ENCODE assay signal across 8 cellular contexts in genomic region chr12:6335451-6336078, GRCh38. TPM values are rescaled to one million over a fixed set of nuclear protein-coding genes. Genes with fewer than 3 reads are reported as not detected.
DNase-seq lines count a peak whose midpoint lies in the region; ATAC-seq lines count a peak whose summit lies in the region.

No MANE protein-coding gene starts in this region.

- ATAC-seq in GM21717 (IDR thresholded peaks at IDR 0.05; ENCODE audit: unreplicated experiment) = peak; percentile 62

- H3K27ac ChIP-seq in effector memory CD4-positive, alpha-beta T cell (ENCODE audit: insufficient read depth, low read length, poor library complexity, severe bottlenecking) = peak overlapping the region; percentile 83

- DNase-seq in Daoy (ENCODE audit: low read depth) (peak; percentile 96), M059J (ENCODE audit: low read depth) (peak; percentile 86), midbrain (lab: John Stamatoyannopoulos, UW) (peak; percentile 45), NCI-H524 treated with DMSO at 0.1 percent for 48 hours (lab: John Stamatoyannopoulos, UW) (no peak)
- peak; percentile 88 to 92 for DNase-seq in activated CD4-positive, alpha-beta T cell treated with anti-CD3 and anti-CD28 coated beads, Interleukin-2, amount 50 U/mL, for 48 hours
- DNase-seq in effector memory CD4-positive, alpha-beta T cell = peak; percentile 68 to 78 (median 78)
- peak; percentile 76 to 88 for DNase-seq in stimulated activated CD8-positive, alpha-beta memory T cell treated with anti-CD3 and anti-CD28 coated beads, Interleukin-4, amount 100 ng/mL, for 4 hours (ENCODE audit: low read depth in 2 of 2, low spot score in 1 of 2)

- no peaks in the 10 kb centered on the region for H3K9me3 ChIP-seq in effector memory CD4-positive, alpha-beta T cell (ENCODE audit: control insufficient read depth, low read length)

- H3K4me3 ChIP-seq in effector memory CD4-positive, alpha-beta T cell (ENCODE audit: insufficient read depth, low read depth, low read length, poor library complexity, severe bottlenecking) = peak overlapping the region; percentile 54

- no peaks in the 10 kb centered on the region for H3K27me3 ChIP-seq in effector memory CD4-positive, alpha-beta T cell (replicated peaks; ENCODE audit: control insufficient read depth, insufficient read depth, low read length, poor library complexity, severe bottlenecking)

- H3K4me1 ChIP-seq in effector memory CD4-positive, alpha-beta T cell (ENCODE audit: control insufficient read depth, insufficient read depth, low read length, poor library complexity, severe bottlenecking) = peaks cover 56% of the 10 kb centered on the region

- peaks cover 36% of the 10 kb centered on the region for H3K36me3 ChIP-seq in effector memory CD4-positive, alpha-beta T cell (ENCODE audit: control insufficient read depth, insufficient read depth, low read length)

RNA-seq across cellular contexts. Expression of gene TNFRSF1A, which starts 6.3 kb away (rescaled TPM):
- 111 and 125 TPM in 2 replicates for total RNA-seq in Daoy (2014; rRNA removed; shearing (Covaris generic))
- total RNA-seq in M059J (2014; rRNA removed; shearing (Covaris generic)) = 180 and 233 TPM in 2 replicates

RNA-seq across cellular contexts. Expression of gene PLEKHG6, which starts 25.1 kb away (rescaled TPM):
- total RNA-seq in Daoy (2014; rRNA removed; shearing (Covaris generic)) = 0.15 TPM in 1 of 2 replicates, not detected in the other
- total RNA-seq in M059J (2014; rRNA removed; shearing (Covaris generic)) = 0.05 TPM in 1 of 2 replicates, not detected in the other

RNA-seq across cellular contexts. Expression of gene SCNN1A, which starts 39.8 kb away (rescaled TPM):
- total RNA-seq in Daoy (2014; rRNA removed; shearing (Covaris generic)) = 0.23 TPM in 1 of 2 replicates, not detected in the other
- 1.5 and 4.5 TPM in 2 replicates for total RNA-seq in M059J (2014; rRNA removed; shearing (Covaris generic))

RNA-seq across cellular contexts. Expression of gene LTBR, which starts 48.4 kb away (rescaled TPM):
- total RNA-seq in Daoy (2014; rRNA removed; shearing (Covaris generic)) = 29.8 and 49.0 TPM in 2 replicates
- total RNA-seq in M059J (2014; rRNA removed; shearing (Covaris generic)) = 0.34 and 0.49 TPM in 2 replicates
